ENCODE assay signal across 17 cellular contexts in the genomic region with DNA sequence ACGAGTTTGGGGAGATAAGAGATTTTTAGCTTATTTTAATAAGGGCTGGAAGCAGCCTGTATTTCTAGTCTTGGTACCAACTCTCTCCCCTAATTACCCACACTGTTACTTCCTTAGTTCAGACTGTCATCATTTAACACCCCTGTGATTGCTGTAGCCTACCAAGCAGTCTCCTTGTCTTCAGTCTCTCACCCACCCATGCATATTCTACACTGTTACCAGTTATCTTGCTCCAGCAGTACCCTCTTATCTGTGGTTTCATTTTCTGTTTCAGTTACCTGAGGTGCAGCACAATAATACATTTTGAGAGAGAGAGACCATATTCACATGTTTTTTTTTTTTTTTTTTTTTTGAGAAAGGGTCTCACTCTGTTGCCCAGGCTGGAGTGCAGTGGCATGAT.
DNase-seq lines count a peak whose midpoint lies in the region; ATAC-seq and TF ChIP-seq lines count a peak whose summit lies in the region.
"Had no signal": no experiment of that assay in that cellular context is flagged by ENCODE, and none has a peak within 500 bp of the region (broad histone marks: within the 10 kb centered on the region; RNA-seq: fewer than 3 reads in every experiment).

No MANE protein-coding gene starts in this region.

- H3K27me3 ChIP-seq in gastroesophageal sphincter: no peaks in the 10 kb centered on the region
- H3K27me3 ChIP-seq: suprapubic skin had no signal

- no peak overlapping the region for H3K27ac ChIP-seq in gastroesophageal sphincter
- H3K27ac ChIP-seq: BLaER1, suprapubic skin had no signal

- peaks cover 5 to 12% of the 10 kb centered on the region in 2 donors for H3K4me1 Mint-ChIP-seq in effector memory CD8-positive, alpha-beta T cell (ENCODE audit: low read depth in 2 of 2)

- no peak for TF ChIP-seq EP300 in gastroesophageal sphincter (IDR thresholded peaks at IDR 0.05)

- peaks cover 0 to 6% (median 0%) of the 10 kb centered on the region in 3 donors for H3K4me1 ChIP-seq in gastroesophageal sphincter
- H3K4me1 ChIP-seq: BLaER1, suprapubic skin had no signal

- DNase-seq in effector memory CD8-positive, alpha-beta T cell: no peak
- no peak for DNase-seq in NCI-H2196 (lab: John Stamatoyannopoulos, UW; ENCODE audit: unreplicated experiment)
- no peak for DNase-seq in NCI-H774 (lab: John Stamatoyannopoulos, UW)
- DNase-seq in mesenteric fat pad (ENCODE audit: low spot score): no peak
- DNase-seq: activated CD4-positive, alpha-beta T cell treated with anti-CD3 and anti-CD28 coated beads for 4 hours; dermis blood vessel endothelial cell; H7; mesenchymal stem cell; occipital lobe; small intestine had no signal

- no peak for TF ChIP-seq POLR2A in gastroesophageal sphincter (IDR thresholded peaks at IDR 0.05)

- WGBS in gastroesophageal sphincter (ENCODE audit: low coverage in 1 of 2), 2 donors: 50 to 86% methylated on average over 1 of the region's 1 CpG

- no peaks in the 10 kb centered on the region for H3K36me3 ChIP-seq in gastroesophageal sphincter
- H3K36me3 ChIP-seq: BLaER1, suprapubic skin had no signal

- ATAC-seq in GM18909 (IDR thresholded peaks at IDR 0.05; ENCODE audit: poor library complexity, unreplicated experiment) (peak; percentile 83), GM21515 (IDR thresholded peaks at IDR 0.05; ENCODE audit: unreplicated experiment) (peak; percentile 74), HG03097 (IDR thresholded peaks at IDR 0.05; ENCODE audit: low FRiP score, unreplicated experiment) (peak; percentile 85), gastroesophageal sphincter (no peak)
- peak; percentile 40 for ATAC-seq in effector memory CD8-positive, alpha-beta T cell (replicated peaks)

- peak overlapping the region; percentile 26 to 38 for H3K27ac Mint-ChIP-seq in effector memory CD8-positive, alpha-beta T cell

- no peaks in the 10 kb centered on the region for H3K9me3 ChIP-seq in gastroesophageal sphincter
- H3K9me3 ChIP-seq: BLaER1, suprapubic skin had no signal

- no peak overlapping the region for H3K4me3 Mint-ChIP-seq in effector memory CD8-positive, alpha-beta T cell

- no peak for TF ChIP-seq CTCF in gastroesophageal sphincter (IDR thresholded peaks at IDR 0.05)

- H3K36me3 Mint-ChIP-seq in effector memory CD8-positive, alpha-beta T cell (ENCODE audit: insufficient read depth): no peaks in the 10 kb centered on the region

- H3K9me3 Mint-ChIP-seq in effector memory CD8-positive, alpha-beta T cell: no peaks in the 10 kb centered on the region
- H3K9me3 Mint-ChIP-seq: activated T-helper 2 cell treated with anti-CD3 and anti-CD28 coated beads, Interferon-gamma antibody, Interleukin-2, Interleukin-4, amounts not matched to agents 10 μg/mL and 5 μg/mL and 100 μg/mL, durations not matched to agents 14 hours and 24 hours and 36 hours had no signal

- no peaks in the 10 kb centered on the region for H3K27me3 Mint-ChIP-seq in effector memory CD8-positive, alpha-beta T cell

- no peak overlapping the region for H3K4me3 ChIP-seq in gastroesophageal sphincter
- H3K4me3 ChIP-seq: BLaER1, suprapubic skin had no signal
